Comparison of ENCODE assay signal across 11 cellular contexts in genomic region chr1:17012775-17013501, GRCh38. TPM values are rescaled to one million over a fixed set of nuclear protein-coding genes. Genes with fewer than 3 reads are reported as not detected.
A peak's percentile ranks its signal among the peaks of the same experiment; 100 is the strongest.
DNase-seq lines count a peak whose midpoint lies in the region; TF ChIP-seq lines count a peak whose summit lies in the region.
"Had no signal": no experiment of that assay in that cellular context is flagged by ENCODE, and none has a peak within 500 bp of the region (broad histone marks: within the 10 kb centered on the region; RNA-seq: fewer than 3 reads in every experiment).

No MANE protein-coding gene starts in this region.

- peak overlapping the region; percentile 78 for H3K4me3 ChIP-seq in SJCRH30
- H3K4me3 ChIP-seq in fibroblast of the aortic adventitia (ENCODE audit: low read depth, low read length): no peak overlapping the region
- H3K4me3 ChIP-seq in skeletal muscle satellite cell (ENCODE audit: low read length): peak overlapping the region; percentile 4
- no peak overlapping the region for H3K4me3 ChIP-seq in BE2C (ENCODE audit: low read depth, low read length)

- H3K36me3 ChIP-seq in SJCRH30 (peaks cover 3% of the 10 kb centered on the region), skeletal muscle satellite cell (ENCODE audit: insufficient read depth, low read length) (peaks cover 4% of the 10 kb centered on the region), BE2C (no peaks in the 10 kb centered on the region)

- no peak for DNase-seq in activated CD4-positive, alpha-beta T cell treated with anti-CD3 and anti-CD28 coated beads, Interleukin-2, amount 10 ng/mL, durations not matched to agents 7 days and 5 days
- no peak for DNase-seq in activated CD4-positive, alpha-beta T cell treated with anti-CD3 and anti-CD28 coated beads, Interleukin-2, amount 50 U/mL, for 1 hour
- DNase-seq in SJCRH30 (peak; percentile 79 to 87), fibroblast of the aortic adventitia (ENCODE audit: low read depth) (peak; percentile 31), midbrain (lab: John Stamatoyannopoulos, UW) (no peak), BE2C (no peak), NCI-H1694 (lab: John Stamatoyannopoulos, UW) (no peak)
- DNase-seq: activated CD8-positive, alpha-beta memory T cell treated with anti-CD3 and anti-CD28 coated beads for 24 hours; testis had no signal

- H3K9me3 Mint-ChIP-seq in activated CD4-positive, alpha-beta T cell treated with anti-CD3 and anti-CD28 coated beads, Interleukin-2, amount 10 ng/mL, durations not matched to agents 7 days and 5 days: no peaks in the 10 kb centered on the region

- no peaks in the 10 kb centered on the region for H3K36me3 Mint-ChIP-seq in activated CD4-positive, alpha-beta T cell treated with anti-CD3 and anti-CD28 coated beads, Interleukin-2, amount 10 ng/mL, durations not matched to agents 7 days and 5 days (ENCODE audit: low read depth)

- TF ChIP-seq CTCF in fibroblast of the aortic adventitia (IDR thresholded peaks at IDR 0.05; ENCODE audit: insufficient read depth, low read length): no peak
- TF ChIP-seq CTCF in BE2C (IDR thresholded peaks at IDR 0.05; ENCODE audit: low read depth, low read length): no peak

- H3K4me3 Mint-ChIP-seq in activated CD4-positive, alpha-beta T cell treated with anti-CD3 and anti-CD28 coated beads, Interleukin-2, amount 10 ng/mL, durations not matched to agents 7 days and 5 days: no peak overlapping the region

- H3K27ac Mint-ChIP-seq in activated CD4-positive, alpha-beta T cell treated with anti-CD3 and anti-CD28 coated beads, Interleukin-2, amount 10 ng/mL, durations not matched to agents 7 days and 5 days: peak overlapping the region; percentile 14

- POLR2A ChIA-PET in activated CD4-positive, alpha-beta T cell treated with anti-CD3 and anti-CD28 coated beads, Interleukin-2, amount 10 ng/mL, durations not matched to agents 7 days and 5 days (lab: Charles Lee): no interaction called here

- peaks cover 24% of the 10 kb centered on the region for H3K4me1 Mint-ChIP-seq in activated CD4-positive, alpha-beta T cell treated with anti-CD3 and anti-CD28 coated beads, Interleukin-2, amount 10 ng/mL, durations not matched to agents 7 days and 5 days

- H3K4me1 ChIP-seq in SJCRH30: peaks cover 62% of the 10 kb centered on the region
- peaks cover 41% of the 10 kb centered on the region for H3K4me1 ChIP-seq in skeletal muscle satellite cell (ENCODE audit: control insufficient read depth, insufficient read depth, low read length)
- H3K4me1 ChIP-seq in BE2C: no peaks in the 10 kb centered on the region

- no peaks in the 10 kb centered on the region for H3K9me3 ChIP-seq in SJCRH30 (replicated peaks)
- no peaks in the 10 kb centered on the region for H3K9me3 ChIP-seq in skeletal muscle satellite cell (replicated peaks; ENCODE audit: low read length)
- H3K9me3 ChIP-seq in BE2C: no peaks in the 10 kb centered on the region
- H3K9me3 ChIP-seq: testis had no signal

- H3K27ac ChIP-seq in SJCRH30: peak overlapping the region; percentile 99
- H3K27ac ChIP-seq: parathyroid adenoma, testis had no signal

- no peak overlapping the region for H3K9ac ChIP-seq in skeletal muscle satellite cell (ENCODE audit: low read depth, low read length)
- H3K9ac ChIP-seq: parathyroid adenoma had no signal

- CTCF ChIA-PET in activated CD4-positive, alpha-beta T cell treated with anti-CD3 and anti-CD28 coated beads, Interleukin-2, amount 10 ng/mL, durations not matched to agents 7 days and 5 days (lab: Charles Lee): interaction anchor here (2.2 kb wide), 1 partner anchor 10 kb away, joined by 6 read pairs; no protein-coding TSS in a partner anchor

- peaks cover 3% of the 10 kb centered on the region for H3K27me3 Mint-ChIP-seq in activated CD4-positive, alpha-beta T cell treated with anti-CD3 and anti-CD28 coated beads, Interleukin-2, amount 10 ng/mL, durations not matched to agents 7 days and 5 days

- H3K27me3 ChIP-seq in SJCRH30 (no peaks in the 10 kb centered on the region), skeletal muscle satellite cell (ENCODE audit: control insufficient read depth, insufficient read depth, low read length) (no peaks in the 10 kb centered on the region), BE2C (no peaks in the 10 kb centered on the region)
- H3K27me3 ChIP-seq: testis had no signal

- peak overlapping the region; percentile 40 for H3K4me2 ChIP-seq in skeletal muscle satellite cell (ENCODE audit: low read length)

RNA-seq across cellular contexts. Expression of gene ATP13A2, which starts 1.2 kb away (rescaled TPM):
- total RNA-seq in activated CD4-positive, alpha-beta T cell treated with anti-CD3 and anti-CD28 coated beads, Interleukin-2, amount 10 ng/mL, durations not matched to agents 7 days and 5 days: 10 to 100 TPM; 57.1 to 59.4 TPM
- total RNA-seq in SJCRH30 (2014; rRNA removed; shearing (Covaris generic)): 77.9 and 83.3 TPM in 2 replicates
- 6.8 and 18.4 TPM in 2 replicates for total RNA-seq in fibroblast of the aortic adventitia (ENCODE audit: low replicate concordance)
- total RNA-seq in skeletal muscle satellite cell (2012; rRNA removed): 27.6 and 57.0 TPM in 2 replicates
- polyA plus RNA-seq in BE2C (2012; ENCODE audit: insufficient read depth, insufficient read length, low read depth): 58.5 TPM

RNA-seq across cellular contexts. Expression of gene MFAP2, which starts 32.5 kb away (rescaled TPM):
- not detected for total RNA-seq in activated CD4-positive, alpha-beta T cell treated with anti-CD3 and anti-CD28 coated beads, Interleukin-2, amount 10 ng/mL, durations not matched to agents 7 days and 5 days
- total RNA-seq in SJCRH30 (2014; rRNA removed; shearing (Covaris generic)): 22.9 and 24.1 TPM in 2 replicates
- 47.7 and 60.3 TPM in 2 replicates for total RNA-seq in fibroblast of the aortic adventitia (ENCODE audit: low replicate concordance)
- 5.1 and 22.7 TPM in 2 replicates for total RNA-seq in skeletal muscle satellite cell (2012; rRNA removed)
- polyA plus RNA-seq in BE2C (2012; ENCODE audit: insufficient read depth, insufficient read length, low read depth): 21.0 TPM

RNA-seq across cellular contexts. Expression of gene SDHB, which starts 40.9 kb away (rescaled TPM):
- 10 to 100 TPM; 77.7 to 82.8 TPM for total RNA-seq in activated CD4-positive, alpha-beta T cell treated with anti-CD3 and anti-CD28 coated beads, Interleukin-2, amount 10 ng/mL, durations not matched to agents 7 days and 5 days
- total RNA-seq in SJCRH30 (2014; rRNA removed; shearing (Covaris generic)): 243 and 247 TPM in 2 replicates
- 48.4 and 106 TPM in 2 replicates for total RNA-seq in fibroblast of the aortic adventitia (ENCODE audit: low replicate concordance)
- 151 and 157 TPM in 2 replicates for total RNA-seq in skeletal muscle satellite cell (2012; rRNA removed)
- polyA plus RNA-seq in BE2C (2012; ENCODE audit: insufficient read depth, insufficient read length, low read depth): 127 TPM

Comparison
In these comparisons a context has a peak if more than half of its experiments do, and no peak if none do; other contexts are left out.
1. DNase-seq: peak in SJCRH30 (2 of 2) and fibroblast of the aortic adventitia (single experiment); none in activated CD4-positive, alpha-beta T cell treated with anti-CD3 and anti-CD28 coated beads, Interleukin-2, amount 10 ng/mL, durations not matched to agents 7 days and 5 days (single experiment), activated CD4-positive, alpha-beta T cell treated with anti-CD3 and anti-CD28 coated beads, Interleukin-2, amount 50 U/mL, for 1 hour (single experiment), midbrain (single experiment), BE2C (single experiment) and NCI-H1694 (single experiment).
2. H3K4me3 ChIP-seq: peak in SJCRH30 (single experiment) and skeletal muscle satellite cell (single experiment); none in fibroblast of the aortic adventitia (single experiment) and BE2C (single experiment).
3. RNA of gene MFAP2, which starts 32.5 kb away (total RNA-seq): 47.7 to 60.3 TPM in fibroblast of the aortic adventitia and 22.9 to 24.1 TPM in SJCRH30; not detected in activated CD4-positive, alpha-beta T cell treated with anti-CD3 and anti-CD28 coated beads, Interleukin-2, amount 10 ng/mL, durations not matched to agents 7 days and 5 days; every median in the first group is over 10 times any median in the second.